9 cellular contexts compared by ENCODE assay signal in genomic region chr2:64913357-64913869, GRCh38.
DNase-seq lines count a peak whose midpoint lies in the region; TF ChIP-seq lines count a peak whose summit lies in the region.
"Had no signal": no experiment of that assay in that cellular context is flagged by ENCODE, and none has a peak within 500 bp of the region (broad histone marks: within the 10 kb centered on the region; RNA-seq: fewer than 3 reads in every experiment).

No MANE protein-coding gene starts in this region.

- no peak overlapping the region for H3K27ac ChIP-seq in neural cell (ENCODE audit: low read length)

- H3F3A ChIP-seq in neural cell (ENCODE audit: insufficient read depth, low read length, poor library complexity, severe bottlenecking) = no peaks in the 10 kb centered on the region

- TF ChIP-seq EP300 in neural cell (conservative IDR thresholded peaks at IDR 0.05; ENCODE audit: poor library complexity, severe bottlenecking) = no peak

- H3K9ac ChIP-seq in neural cell (ENCODE audit: low read length) = no peak overlapping the region

- peak; percentile 53 to 85 (median 62) for DNase-seq in NCI-H1417 (lab: John Stamatoyannopoulos, UW)
- DNase-seq in NCI-H1417 treated with DMSO at 0.1 percent for 48 hours (lab: John Stamatoyannopoulos, UW) = no peak
- DNase-seq in HuH-7 (ENCODE audit: low spot score) = peak; percentile 68
- DNase-seq in T follicular helper cell (ENCODE audit: low read depth) = peak; percentile 7
- DNase-seq in NCI-H128 (lab: John Stamatoyannopoulos, UW; ENCODE audit: unreplicated experiment) = no peak
- no peak for DNase-seq in retina
- DNase-seq in KBM-7 = no peak
- DNase-seq: stimulated activated CD4-positive, alpha-beta T cell treated with anti-CD3 and anti-CD28 coated beads, Interleukin-2, amount 100 ng/mL, for 48 hours had no signal

- in situ Hi-C loops in KBM-7 (cut with MboI; ENCODE audit: low pct_unique_long_range_greater_than_20kb, low sequenced_read_pairs) = loop anchor here (10.0 kb wide), 1 partner anchor 121 kb away; no protein-coding TSS in a partner anchor

- H3K4me2 ChIP-seq in neural cell (ENCODE audit: low read length) = no peak overlapping the region

- H3K9me3 ChIP-seq in neural cell (ENCODE audit: low read length) = no peaks in the 10 kb centered on the region

- TF ChIP-seq CTCF in neural cell (IDR thresholded peaks at IDR 0.05; ENCODE audit: poor library complexity, severe bottlenecking) = peak; percentile 60

- H3K79me2 ChIP-seq in neural cell (replicated peaks; ENCODE audit: insufficient read depth, low read length) = no peaks in the 10 kb centered on the region

- peak; percentile 66 for TF ChIP-seq RAD21 in neural cell (conservative IDR thresholded peaks at IDR 0.05)

- H4K20me1 ChIP-seq in neural cell (ENCODE audit: insufficient read depth) = no peaks in the 10 kb centered on the region

- no peaks in the 10 kb centered on the region for H3K9me2 ChIP-seq in neural cell (ENCODE audit: insufficient read depth, low read length)

- H3K4me3 ChIP-seq in neural cell (ENCODE audit: low read length) = no peak overlapping the region

- no peaks in the 10 kb centered on the region for H3K27me3 ChIP-seq in neural cell (ENCODE audit: insufficient read depth, low read depth, low read length)

- H3K36me3 ChIP-seq in neural cell (ENCODE audit: insufficient read depth, low read length) = no peaks in the 10 kb centered on the region

- no peak overlapping the region for H2AFZ ChIP-seq in neural cell (ENCODE audit: low read depth, low read length)

TF ChIP-seq in neural cell, 6 proteins besides CTCF, POLR2A, EP300 and RAD21:
- TF ChIP-seq, protein P1, sequence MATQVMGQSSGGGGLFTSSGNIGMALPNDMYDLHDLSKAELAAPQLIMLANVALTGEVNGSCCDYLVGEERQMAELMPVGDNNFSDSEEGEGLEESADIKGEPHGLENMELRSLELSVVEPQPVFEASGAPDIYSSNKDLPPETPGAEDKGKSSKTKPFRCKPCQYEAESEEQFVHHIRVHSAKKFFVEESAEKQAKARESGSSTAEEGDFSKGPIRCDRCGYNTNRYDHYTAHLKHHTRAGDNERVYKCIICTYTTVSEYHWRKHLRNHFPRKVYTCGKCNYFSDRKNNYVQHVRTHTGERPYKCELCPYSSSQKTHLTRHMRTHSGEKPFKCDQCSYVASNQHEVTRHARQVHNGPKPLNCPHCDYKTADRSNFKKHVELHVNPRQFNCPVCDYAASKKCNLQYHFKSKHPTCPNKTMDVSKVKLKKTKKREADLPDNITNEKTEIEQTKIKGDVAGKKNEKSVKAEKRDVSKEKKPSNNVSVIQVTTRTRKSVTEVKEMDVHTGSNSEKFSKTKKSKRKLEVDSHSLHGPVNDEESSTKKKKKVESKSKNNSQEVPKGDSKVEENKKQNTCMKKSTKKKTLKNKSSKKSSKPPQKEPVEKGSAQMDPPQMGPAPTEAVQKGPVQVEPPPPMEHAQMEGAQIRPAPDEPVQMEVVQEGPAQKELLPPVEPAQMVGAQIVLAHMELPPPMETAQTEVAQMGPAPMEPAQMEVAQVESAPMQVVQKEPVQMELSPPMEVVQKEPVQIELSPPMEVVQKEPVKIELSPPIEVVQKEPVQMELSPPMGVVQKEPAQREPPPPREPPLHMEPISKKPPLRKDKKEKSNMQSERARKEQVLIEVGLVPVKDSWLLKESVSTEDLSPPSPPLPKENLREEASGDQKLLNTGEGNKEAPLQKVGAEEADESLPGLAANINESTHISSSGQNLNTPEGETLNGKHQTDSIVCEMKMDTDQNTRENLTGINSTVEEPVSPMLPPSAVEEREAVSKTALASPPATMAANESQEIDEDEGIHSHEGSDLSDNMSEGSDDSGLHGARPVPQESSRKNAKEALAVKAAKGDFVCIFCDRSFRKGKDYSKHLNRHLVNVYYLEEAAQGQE (IDR thresholded peaks at IDR 0.05; ENCODE audit: borderline replicate concordance) = no peak
- TF ChIP-seq SMC3 (conservative IDR thresholded peaks at IDR 0.05; ENCODE audit: poor library complexity) = peak; percentile 72
- TF ChIP-seq POLR2AphosphoS5 (IDR thresholded peaks at IDR 0.05) = no peak
- no peak for TF ChIP-seq MXI1 (conservative IDR thresholded peaks at IDR 0.05; ENCODE audit: poor library complexity, severe bottlenecking)
TF ChIP-seq in neural cell: peak in this region for 1.

Comparison
In these comparisons a context has a peak if more than half of its experiments do, and no peak if none do; other contexts are left out.
1. DNase-seq: peak in NCI-H1417 (3 of 3), HuH-7 (single experiment) and T follicular helper cell (single experiment); none in NCI-H1417 treated with DMSO at 0.1 percent for 48 hours (single experiment), NCI-H128 (single experiment), retina (single experiment) and KBM-7 (single experiment).